Comparison of ENCODE assay signal across 17 cellular contexts in the genomic region with DNA sequence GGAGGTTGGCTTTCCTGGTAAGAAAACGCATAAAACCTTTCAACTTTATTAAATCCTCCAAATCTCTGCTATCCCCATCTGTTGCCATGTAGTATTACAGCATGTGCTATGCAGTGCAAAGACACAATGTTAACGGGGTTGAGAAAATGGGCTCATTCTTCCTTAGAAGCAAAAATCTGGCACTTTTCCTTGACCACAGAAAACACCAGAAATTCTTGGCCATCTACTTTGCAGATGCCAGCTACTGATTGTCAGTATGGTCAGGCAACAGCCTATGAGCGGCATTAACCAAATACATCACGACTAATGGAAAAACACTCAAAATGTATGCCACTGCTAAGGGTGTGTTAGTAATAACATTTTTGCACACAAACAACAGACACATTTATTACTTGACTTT.
DNase-seq lines count a peak whose midpoint lies in the region; ATAC-seq lines count a peak whose summit lies in the region.
"Had no signal": no experiment of that assay in that cellular context is flagged by ENCODE, and none has a peak within 500 bp of the region (broad histone marks: within the 10 kb centered on the region; RNA-seq: fewer than 3 reads in every experiment).

No MANE protein-coding gene starts in this region.

- CTCF ChIA-PET in activated CD4-positive, alpha-beta memory T cell treated with anti-CD3 and anti-CD28 coated beads for 36 hours (lab: Charles Lee), result no interaction called here

- peaks cover 1% of the 10 kb centered on the region for H3K27me3 Mint-ChIP-seq in activated CD4-positive, alpha-beta memory T cell treated with anti-CD3 and anti-CD28 coated beads for 36 hours

- no peaks in the 10 kb centered on the region for H3K9me3 Mint-ChIP-seq in activated CD4-positive, alpha-beta memory T cell treated with anti-CD3 and anti-CD28 coated beads for 36 hours

- POLR2A ChIA-PET in activated CD4-positive, alpha-beta memory T cell treated with anti-CD3 and anti-CD28 coated beads for 36 hours (lab: Charles Lee), result no interaction called here

- H3K27ac Mint-ChIP-seq in activated CD4-positive, alpha-beta memory T cell treated with anti-CD3 and anti-CD28 coated beads for 36 hours, result no peak overlapping the region

- no peaks in the 10 kb centered on the region for H3K36me3 Mint-ChIP-seq in activated CD4-positive, alpha-beta memory T cell treated with anti-CD3 and anti-CD28 coated beads for 36 hours

- intact Hi-C loops in activated CD4-positive, alpha-beta memory T cell treated with anti-CD3 and anti-CD28 coated beads for 36 hours (cut with micrococcal nuclease), result loop anchor here (1.0 kb wide), 1 partner anchor 22 kb away; no protein-coding TSS in a partner anchor

- ATAC-seq in HG03442 (IDR thresholded peaks at IDR 0.05; ENCODE audit: unreplicated experiment), result no peak

- H3K4me3 Mint-ChIP-seq in activated CD4-positive, alpha-beta memory T cell treated with anti-CD3 and anti-CD28 coated beads for 36 hours, result no peak overlapping the region

- DNase-seq in Daoy (ENCODE audit: low read depth), result peak; percentile 15
- DNase-seq in M059J (ENCODE audit: low read depth), result peak; percentile 78
- peak; percentile 43 for DNase-seq in epidermal melanocyte (ENCODE audit: insufficient read length, low spot score)
- DNase-seq in pons (ENCODE audit: low spot score), result peak; percentile 39
- no peak for DNase-seq in OCI-M1 (lab: John Stamatoyannopoulos, UW)
- no peak for DNase-seq in NCI-H510A (lab: John Stamatoyannopoulos, UW)
- DNase-seq in activated CD4-positive, alpha-beta memory T cell treated with anti-CD3 and anti-CD28 coated beads for 36 hours, result no peak
- DNase-seq: ACHN, C1 segment of cervical spinal cord, COR-L47, DMS79, H7, Karpas-422, NCI-H1417 treated with DMSO at 0.1 percent for 48 hours, NCI-H2029, NCI-H510A treated with DMSO at 0.1 percent for 48 hours had no signal

- H3K4me1 Mint-ChIP-seq in activated CD4-positive, alpha-beta memory T cell treated with anti-CD3 and anti-CD28 coated beads for 36 hours (ENCODE audit: low read depth), result peaks cover 9% of the 10 kb centered on the region

Comparison
In these comparisons a context has a peak if more than half of its experiments do, and no peak if none do; other contexts are left out.
1. DNase-seq: peak in Daoy (single experiment), M059J (single experiment), epidermal melanocyte (single experiment) and pons (single experiment); none in OCI-M1 (single experiment), NCI-H510A (single experiment) and activated CD4-positive, alpha-beta memory T cell treated with anti-CD3 and anti-CD28 coated beads for 36 hours (single experiment).